Comparison of ENCODE assay signal across 8 cellular contexts in genomic region chr10:92387289-92387940, GRCh38.
DNase-seq lines count a peak whose midpoint lies in the region; ATAC-seq and TF ChIP-seq lines count a peak whose summit lies in the region.

No MANE protein-coding gene starts in this region.

- no peak overlapping the region for H2AFZ ChIP-seq in IMR-90 (replicated peaks; ENCODE audit: low read length, poor library complexity)

- no peak for TF ChIP-seq POLR2A in IMR-90 (IDR thresholded peaks at IDR 0.05; ENCODE audit: low read depth, low read length)

- H3K4me3 ChIP-seq in Caco-2 (ENCODE audit: low read depth, low read length) (no peak overlapping the region), IMR-90 (ENCODE audit: insufficient read depth, low read depth, low read length) (no peak overlapping the region)

- CTCF ChIA-PET in Caco-2 (lab: Charles Lee) (interaction anchor here (0.5 kb wide), 1 partner anchor 9 kb away, joined by 4 read pairs; no protein-coding TSS in a partner anchor), IMR-90 (lab: Yijun Ruan, JAX) (no interaction called here)

- H3K9me3 ChIP-seq in Caco-2, result no peaks in the 10 kb centered on the region
- H3K9me3 ChIP-seq in IMR-90 (ENCODE audit: control insufficient read depth, insufficient read depth, low read length), result no peaks in the 10 kb centered on the region

- H3K4me1 ChIP-seq in Caco-2 (no peaks in the 10 kb centered on the region), IMR-90 (ENCODE audit: control insufficient read depth, insufficient read depth, low read length) (no peaks in the 10 kb centered on the region)

- no peak overlapping the region for H3K9ac ChIP-seq in IMR-90 (ENCODE audit: low read depth, low read length)

- H3K4me3 Mint-ChIP-seq in Caco-2 (ENCODE audit: unreplicated experiment), result no peak overlapping the region
- H3K4me3 Mint-ChIP-seq in activated naive CD8-positive, alpha-beta T cell treated with anti-CD3 and anti-CD28 coated beads, Interleukin-2, amount 50 U/mL, for 24 hours, result no peak overlapping the region

- no peak overlapping the region for H3K18ac ChIP-seq in IMR-90 (ENCODE audit: low read depth, low read length)

- BruUV-seq in Caco-2 (replicated peaks; lab: Mats Ljungman, UMichigan) (no TSS peak), IMR-90 (replicated peaks; lab: Mats Ljungman, UMichigan) (no TSS peak)

- dilution Hi-C loops in IMR-90 (cut with HindIII; ENCODE audit: low sequenced_read_pairs, unreplicated experiment), result no loop called here

- H3K27me3 Mint-ChIP-seq in Caco-2 (ENCODE audit: insufficient read depth, unreplicated experiment), result peaks cover 3% of the 10 kb centered on the region
- peaks cover 8% of the 10 kb centered on the region for H3K27me3 Mint-ChIP-seq in activated naive CD8-positive, alpha-beta T cell treated with anti-CD3 and anti-CD28 coated beads, Interleukin-2, amount 50 U/mL, for 24 hours

- H2BK20ac ChIP-seq in IMR-90 (ENCODE audit: low read depth, low read length), result no peak overlapping the region

- no peak overlapping the region for H3K27ac Mint-ChIP-seq in Caco-2 (ENCODE audit: unreplicated experiment)
- no peak overlapping the region for H3K27ac Mint-ChIP-seq in activated naive CD8-positive, alpha-beta T cell treated with anti-CD3 and anti-CD28 coated beads, Interleukin-2, amount 50 U/mL, for 24 hours

- 82% methylated on average over 4 of the region's 11 CpGs; no CpG with 5 or more reads in 1 of the 2 experiments for WGBS in IMR-90 (ENCODE audit: extremely low coverage in 2 of 2, insufficient read length in 1 of 2), 2 experiments

- in situ Hi-C loops in IMR-90 (cut with MboI; ENCODE audit: low sequenced_read_pairs), result no loop called here

- no peaks in the 10 kb centered on the region for H3K9me3 Mint-ChIP-seq in Caco-2 (ENCODE audit: unreplicated experiment)
- no peaks in the 10 kb centered on the region for H3K9me3 Mint-ChIP-seq in activated naive CD8-positive, alpha-beta T cell treated with anti-CD3 and anti-CD28 coated beads, Interleukin-2, amount 50 U/mL, for 24 hours

- TF ChIP-seq CTCF in Caco-2 (IDR thresholded peaks at IDR 0.05; ENCODE audit: insufficient read depth in 1 of 2, low read depth in 1 of 2, low read length in 1 of 2, severe bottlenecking in 1 of 2, unreplicated experiment in 1 of 2), result no peak
- no peak for TF ChIP-seq CTCF in IMR-90 (conservative IDR thresholded peaks at IDR 0.05; ENCODE audit: low read depth, low read length)

- H3K14ac ChIP-seq in IMR-90 (replicated peaks; ENCODE audit: low read depth, low read length), result no peak overlapping the region

- peak; percentile 91 for ATAC-seq in IMR-90 (ENCODE audit: low read depth)
- ATAC-seq in activated naive CD8-positive, alpha-beta T cell treated with anti-CD3 and anti-CD28 coated beads, Interleukin-2, amount 50 U/mL, for 24 hours, result no peak
- no peak for ATAC-seq in GM21390 (IDR thresholded peaks at IDR 0.05; ENCODE audit: unreplicated experiment)
- no peak for ATAC-seq in sciatic nerve

- H2BK15ac ChIP-seq in IMR-90 (ENCODE audit: low read depth, low read length), result no peak overlapping the region

- H3K56ac ChIP-seq in IMR-90 (ENCODE audit: extremely low read depth, insufficient read depth, low read length), result no peak overlapping the region

- H3K27me3 ChIP-seq in Caco-2 (replicated peaks; ENCODE audit: control insufficient read depth, insufficient read depth, low read length), result no peaks in the 10 kb centered on the region
- H3K27me3 ChIP-seq in IMR-90 (ENCODE audit: control insufficient read depth, insufficient read depth, low read length), result peaks cover 3% of the 10 kb centered on the region

- no peak overlapping the region for H2AK9ac ChIP-seq in IMR-90 (replicated peaks; ENCODE audit: low read depth, low read length, poor library complexity)

- no peak overlapping the region for H3K27ac ChIP-seq in IMR-90 (ENCODE audit: insufficient read depth, low read length)

- POLR2A ChIA-PET in Caco-2 (lab: Charles Lee), result no interaction called here
- POLR2A ChIA-PET in IMR-90 (lab: Charles Lee; ENCODE audit: unreplicated experiment), result no interaction called here

- H3K4me2 ChIP-seq in IMR-90 (ENCODE audit: low read depth, low read length), result no peak overlapping the region

- DNase-seq in Caco-2, result peak; percentile 84 to 85
- peak; percentile 75 for DNase-seq in IMR-90
- peak; percentile 8 for DNase-seq in activated naive CD8-positive, alpha-beta T cell treated with anti-CD3 and anti-CD28 coated beads, Interleukin-2, amount 50 U/mL, for 24 hours
- DNase-seq in kidney glomerular epithelial cell (lab: John Stamatoyannopoulos, UW), result peak; percentile 43
- no peak for DNase-seq in sciatic nerve (ENCODE audit: low spot score)
- DNase-seq in stimulated activated CD4-positive, alpha-beta T cell treated with anti-CD3 and anti-CD28 coated beads, Interleukin-2, amount 100 ng/mL, for 48 hours, result no peak
- DNase-seq in activated CD8-positive, alpha-beta memory T cell treated with anti-CD3 and anti-CD28 coated beads, Interleukin-2, amount 50 U/mL, for 48 hours, result no peak

- no peaks in the 10 kb centered on the region for H3K9me1 ChIP-seq in IMR-90 (ENCODE audit: insufficient read depth, low read length)

- H2AK5ac ChIP-seq in IMR-90 (ENCODE audit: low read depth, low read length), result no peak overlapping the region

- no peaks in the 10 kb centered on the region for H3K36me3 ChIP-seq in Caco-2 (ENCODE audit: control insufficient read depth, insufficient read depth, low read length)
- no peaks in the 10 kb centered on the region for H3K36me3 ChIP-seq in IMR-90 (ENCODE audit: control insufficient read depth, insufficient read depth, low read length)

- H4K91ac ChIP-seq in IMR-90 (ENCODE audit: insufficient read depth, low read depth, low read length), result no peak overlapping the region

- H2BK5ac ChIP-seq in IMR-90 (ENCODE audit: low read depth, low read length, poor library complexity, severe bottlenecking), result no peak overlapping the region

- H3K36me3 Mint-ChIP-seq in Caco-2 (ENCODE audit: insufficient read depth, unreplicated experiment), result no peaks in the 10 kb centered on the region
- H3K36me3 Mint-ChIP-seq in activated naive CD8-positive, alpha-beta T cell treated with anti-CD3 and anti-CD28 coated beads, Interleukin-2, amount 50 U/mL, for 24 hours (ENCODE audit: low read depth), result no peaks in the 10 kb centered on the region

- H2BK120ac ChIP-seq in IMR-90 (ENCODE audit: low read depth, low read length), result no peak overlapping the region

- H4K5ac ChIP-seq in IMR-90 (ENCODE audit: low read depth, low read length), result no peak overlapping the region

- no peak overlapping the region for H3K4ac ChIP-seq in IMR-90 (ENCODE audit: low read depth, low read length)

- H3K4me1 Mint-ChIP-seq in Caco-2 (ENCODE audit: low read depth, unreplicated experiment), result no peaks in the 10 kb centered on the region
- no peaks in the 10 kb centered on the region for H3K4me1 Mint-ChIP-seq in activated naive CD8-positive, alpha-beta T cell treated with anti-CD3 and anti-CD28 coated beads, Interleukin-2, amount 50 U/mL, for 24 hours

- TF ChIP-seq RAD21 in IMR-90 (IDR thresholded peaks at IDR 0.05; ENCODE audit: low read length), result no peak

- intact Hi-C loops in Caco-2 (cut with micrococcal nuclease; ENCODE audit: unreplicated experiment) (no loop called here), IMR-90 (cut with micrococcal nuclease) (no loop called here), sciatic nerve (cut with DNase I) (no loop called here)

- H4K20me1 ChIP-seq in IMR-90 (ENCODE audit: insufficient read depth, low read length), result no peaks in the 10 kb centered on the region

- no peaks in the 10 kb centered on the region for H3K79me1 ChIP-seq in IMR-90 (ENCODE audit: low read depth in 1 of 2, low read length in 2 of 2)

- no peak overlapping the region for H4K8ac ChIP-seq in IMR-90 (ENCODE audit: low read depth in 2 of 2, low read length in 2 of 2)

- H3K23ac ChIP-seq in IMR-90 (ENCODE audit: low read depth, low read length), result no peak overlapping the region

TF ChIP-seq in IMR-90, 13 proteins besides CTCF, POLR2A, EP300 and RAD21:
- no peak for TF ChIP-seq MAFK (IDR thresholded peaks at IDR 0.05; ENCODE audit: low read depth, low read length)
- TF ChIP-seq SMC3 (IDR thresholded peaks at IDR 0.05; ENCODE audit: low read depth, low read length), result no peak
- TF ChIP-seq NFE2L2 (IDR thresholded peaks at IDR 0.05; ENCODE audit: low read depth, low read length), result no peak
- no peak for TF ChIP-seq MXI1 (IDR thresholded peaks at IDR 0.05; ENCODE audit: borderline replicate concordance, low read depth, low read length)
- no peak for TF ChIP-seq RCOR1 (IDR thresholded peaks at IDR 0.05; ENCODE audit: insufficient replicate concordance, low read length)
- TF ChIP-seq CHD1 (IDR thresholded peaks at IDR 0.05; ENCODE audit: low read depth, low read length), result no peak
- no peak for TF ChIP-seq USF2 (IDR thresholded peaks at IDR 0.05; ENCODE audit: low read depth, low read length)
- no peak for TF ChIP-seq ELK1 (IDR thresholded peaks at IDR 0.05; ENCODE audit: borderline replicate concordance, low read depth, low read length)
- no peak for TF ChIP-seq BHLHE40 (IDR thresholded peaks at IDR 0.05; ENCODE audit: low read depth, low read length)
- no peak for TF ChIP-seq FOS (IDR thresholded peaks at IDR 0.05; ENCODE audit: low read depth, low read length)
- no peak for TF ChIP-seq MAZ (IDR thresholded peaks at IDR 0.05; ENCODE audit: borderline replicate concordance, low read depth, low read length)
- no peak for TF ChIP-seq CEBPB (IDR thresholded peaks at IDR 0.05; ENCODE audit: low read depth, low read length)
- TF ChIP-seq RFX5 (IDR thresholded peaks at IDR 0.05; ENCODE audit: low read depth, low read length), result no peak

Comparison
In these comparisons a context has a peak if more than half of its experiments do, and no peak if none do; other contexts are left out.
1. DNase-seq: peak in Caco-2 (2 of 2), IMR-90 (single experiment), activated naive CD8-positive, alpha-beta T cell treated with anti-CD3 and anti-CD28 coated beads, Interleukin-2, amount 50 U/mL, for 24 hours (single experiment) and kidney glomerular epithelial cell (single experiment); none in sciatic nerve (single experiment), stimulated activated CD4-positive, alpha-beta T cell treated with anti-CD3 and anti-CD28 coated beads, Interleukin-2, amount 100 ng/mL, for 48 hours (0 of 2) and activated CD8-positive, alpha-beta memory T cell treated with anti-CD3 and anti-CD28 coated beads, Interleukin-2, amount 50 U/mL, for 48 hours (single experiment).